ENCODE assay signal across 1 cellular context in genomic region chr11:100849009-100849913, GRCh38.
TF ChIP-seq lines count a peak whose summit lies in the region.

No MANE protein-coding gene starts in this region.

TF ChIP-seq in HepG2, 621 proteins besides CTCF, POLR2A, EP300 and RAD21 (continued from another document):
- no peak for TF ChIP-seq MED1 (CRISPR knock-in tag; IDR thresholded peaks at IDR 0.05)
- TF ChIP-seq ZBTB39 (CRISPR knock-in tag; IDR thresholded peaks at IDR 0.05): no peak
- TF ChIP-seq KLF11 (CRISPR knock-in tag; IDR thresholded peaks at IDR 0.05): no peak
- no peak for TF ChIP-seq ATF5 (CRISPR knock-in tag; IDR thresholded peaks at IDR 0.05; ENCODE audit: low read depth)
- TF ChIP-seq U2AF1 (optimal IDR thresholded peaks at IDR 0.05; ENCODE audit: low read depth, low read length): no peak
- no peak for TF ChIP-seq GATAD1 (CRISPR knock-in tag; IDR thresholded peaks at IDR 0.05)
TF ChIP-seq in HepG2: peak in this region for 0.
